Comparison of ENCODE assay signal across 8 cellular contexts in genomic region chr1:12594966-12595838, GRCh38. TPM values are rescaled to one million over a fixed set of nuclear protein-coding genes. Genes with fewer than 3 reads are reported as not detected.
DNase-seq lines count a peak whose midpoint lies in the region; ATAC-seq and TF ChIP-seq lines count a peak whose summit lies in the region.

No MANE protein-coding gene starts in this region.

- no peaks in the 10 kb centered on the region for H3K27me3 ChIP-seq in RWPE2 (ENCODE audit: insufficient read depth, poor library complexity, severe bottlenecking)

- DNase-seq in GM03348 (ENCODE audit: low spot score) (peak; percentile 93), RWPE2 (ENCODE audit: low spot score) (no peak), coronary artery (ENCODE audit: low spot score) (no peak), left lobe of liver (ENCODE audit: low spot score) (no peak), NCI-H2029 (lab: John Stamatoyannopoulos, UW) (no peak), NOMO-1 treated with dmso at 0.1 percent for 144 hours (lab: John Stamatoyannopoulos, UW; ENCODE audit: unreplicated experiment) (no peak)
- peak; percentile 21 for DNase-seq in stimulated activated CD4-positive, alpha-beta T cell treated with anti-CD3 and anti-CD28 coated beads, Interleukin-4, amount 100 ng/mL, for 24 hours

- TF ChIP-seq CTCF in RWPE2 (IDR thresholded peaks at IDR 0.05; ENCODE audit: poor library complexity, severe bottlenecking) = no peak
- no peak for TF ChIP-seq CTCF in coronary artery (IDR thresholded peaks at IDR 0.05)

- H3K9me3 ChIP-seq in RWPE2 (ENCODE audit: severe bottlenecking) = no peaks in the 10 kb centered on the region

- no peaks in the 10 kb centered on the region; the same call in 1 of the 2 replicates for H3K36me3 ChIP-seq in RWPE2 (ENCODE audit: low read depth)

- H3K27ac ChIP-seq in RWPE2 (ENCODE audit: poor library complexity, severe bottlenecking) = peak overlapping the region; percentile 71
- H3K27ac ChIP-seq in coronary artery = peak overlapping the region; percentile 97

- H3K4me1 ChIP-seq in RWPE2 (ENCODE audit: insufficient read depth, poor library complexity, severe bottlenecking) = peaks cover 28% of the 10 kb centered on the region

- ATAC-seq in RWPE2 (ENCODE audit: low read depth) (peak; percentile 46), left lobe of liver (peak; percentile 6), HG03571 (IDR thresholded peaks at IDR 0.05; ENCODE audit: unreplicated experiment) (no peak)

- H3K4me3 ChIP-seq in RWPE2 (ENCODE audit: severe bottlenecking) = peak overlapping the region; percentile 11
- H3K4me3 ChIP-seq in coronary artery = peak overlapping the region; percentile 67

RNA-seq across cellular contexts. Expression of gene DHRS3, which starts 22.8 kb away (rescaled TPM):
- 175 TPM for total RNA-seq in left lobe of liver

RNA-seq across cellular contexts. Expression of gene AADACL4, which starts 48.7 kb away (rescaled TPM):
- total RNA-seq in left lobe of liver = not detected

Comparison
In these comparisons a context has a peak if more than half of its experiments do, and no peak if none do; other contexts are left out.
1. DNase-seq: peak in GM03348 (single experiment) and stimulated activated CD4-positive, alpha-beta T cell treated with anti-CD3 and anti-CD28 coated beads, Interleukin-4, amount 100 ng/mL, for 24 hours (single experiment); none in RWPE2 (single experiment), coronary artery (single experiment), left lobe of liver (single experiment), NCI-H2029 (single experiment) and NOMO-1 treated with dmso at 0.1 percent for 144 hours (single experiment).